In the genomic region with DNA sequence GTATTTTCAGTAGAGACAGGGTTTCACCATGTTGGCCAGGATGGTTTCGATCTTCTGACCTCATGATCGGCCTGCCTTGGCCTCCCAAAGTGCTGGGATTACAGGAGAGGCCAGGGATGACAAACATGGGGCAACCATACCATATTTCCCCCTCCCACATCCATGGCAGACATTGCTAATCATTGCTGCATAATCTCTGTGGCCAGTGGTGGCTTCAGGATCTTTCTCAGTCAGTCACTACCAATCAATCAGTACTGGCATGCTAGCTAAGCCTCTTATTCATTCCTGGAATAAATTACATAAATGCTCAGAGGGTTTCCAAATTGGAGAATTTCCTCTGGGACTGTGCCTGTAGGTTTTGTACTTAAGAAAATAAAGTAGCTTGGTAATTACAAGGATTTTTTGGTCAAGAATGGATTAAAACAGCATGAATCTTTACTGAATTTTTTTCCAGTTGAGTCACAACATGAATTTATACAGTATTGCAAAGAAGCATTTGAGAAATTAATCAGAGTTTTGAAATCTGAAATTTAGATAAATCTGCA, we compare ENCODE assay signal across 1 cellular context.
A peak's percentile ranks its signal among the peaks of the same experiment; 100 is the strongest.
TF ChIP-seq lines count a peak whose summit lies in the region.

No MANE protein-coding gene starts in this region.

TF ChIP-seq in K562, 482 proteins besides CTCF, POLR2A, EP300 and RAD21 (continued from another document):
- TF ChIP-seq CHD4 (IDR thresholded peaks at IDR 0.05; ENCODE audit: insufficient read depth, insufficient replicate concordance, low read depth, low read length, poor library complexity, severe bottlenecking), result no peak
- TF ChIP-seq C11orf30 (IDR thresholded peaks at IDR 0.05; ENCODE audit: low read depth), result no peak
- TF ChIP-seq, protein P1, sequence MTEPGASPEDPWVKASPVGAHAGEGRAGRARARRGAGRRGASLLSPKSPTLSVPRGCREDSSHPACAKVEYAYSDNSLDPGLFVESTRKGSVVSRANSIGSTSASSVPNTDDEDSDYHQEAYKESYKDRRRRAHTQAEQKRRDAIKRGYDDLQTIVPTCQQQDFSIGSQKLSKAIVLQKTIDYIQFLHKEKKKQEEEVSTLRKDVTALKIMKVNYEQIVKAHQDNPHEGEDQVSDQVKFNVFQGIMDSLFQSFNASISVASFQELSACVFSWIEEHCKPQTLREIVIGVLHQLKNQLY (CRISPR knock-in tag; conservative IDR thresholded peaks at IDR 0.05), result no peak
- TF ChIP-seq, protein P2, sequence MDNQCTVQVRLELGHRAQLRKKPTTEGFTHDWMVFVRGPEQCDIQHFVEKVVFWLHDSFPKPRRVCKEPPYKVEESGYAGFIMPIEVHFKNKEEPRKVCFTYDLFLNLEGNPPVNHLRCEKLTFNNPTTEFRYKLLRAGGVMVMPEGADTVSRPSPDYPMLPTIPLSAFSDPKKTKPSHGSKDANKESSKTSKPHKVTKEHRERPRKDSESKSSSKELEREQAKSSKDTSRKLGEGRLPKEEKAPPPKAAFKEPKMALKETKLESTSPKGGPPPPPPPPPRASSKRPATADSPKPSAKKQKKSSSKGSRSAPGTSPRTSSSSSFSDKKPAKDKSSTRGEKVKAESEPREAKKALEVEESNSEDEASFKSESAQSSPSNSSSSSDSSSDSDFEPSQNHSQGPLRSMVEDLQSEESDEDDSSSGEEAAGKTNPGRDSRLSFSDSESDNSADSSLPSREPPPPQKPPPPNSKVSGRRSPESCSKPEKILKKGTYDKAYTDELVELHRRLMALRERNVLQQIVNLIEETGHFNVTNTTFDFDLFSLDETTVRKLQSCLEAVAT (IDR thresholded peaks at IDR 0.05), result peak in 1 of 2 experiments; percentile 60; a peak in 1 of 4 replicates
- no peak for TF ChIP-seq SLC30A9 (CRISPR knock-in tag; IDR thresholded peaks at IDR 0.05)
